ENCODE assay signal across 25 cellular contexts in the genomic region with DNA sequence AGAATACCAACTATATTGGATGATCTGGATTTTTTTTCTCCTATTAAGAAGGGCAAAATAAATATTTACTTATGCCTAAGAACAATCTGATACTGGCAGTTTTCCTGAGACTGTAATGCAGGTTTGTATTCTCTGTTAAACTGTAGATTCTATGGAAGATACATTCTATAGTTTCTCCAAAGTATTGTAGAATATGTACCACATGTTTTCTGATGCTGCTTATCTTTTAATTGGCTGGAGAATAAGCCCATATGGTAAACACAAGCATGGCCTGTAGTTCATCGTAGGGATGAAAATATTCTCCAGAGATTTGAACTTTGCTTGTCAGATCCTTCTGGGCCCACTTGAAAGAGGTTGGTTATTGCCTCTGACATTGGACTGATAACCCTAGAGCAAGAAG.
DNase-seq lines count a peak whose midpoint lies in the region; ATAC-seq and TF ChIP-seq lines count a peak whose summit lies in the region.
"Had no signal": no experiment of that assay in that cellular context is flagged by ENCODE, and none has a peak within 500 bp of the region (broad histone marks: within the 10 kb centered on the region; RNA-seq: fewer than 3 reads in every experiment).

No MANE protein-coding gene starts in this region.

- peak in 1 of 2 experiments; percentile 52; a peak in 1 of 4 replicates for TF ChIP-seq EP300 in SK-N-SH (IDR thresholded peaks at IDR 0.05; ENCODE audit: borderline replicate concordance in 1 of 2, low read depth in 1 of 2, low read length in 1 of 2)

- intact Hi-C loops in psoas muscle (cut with DNase I): no loop called here

- 0% methylated on average over 1 of the region's 1 CpG for WGBS in SK-N-SH (ENCODE audit: low lambda C conversion rate)
- WGBS in endodermal cell (ENCODE audit: insufficient coverage in 1 of 2, insufficient read length in 1 of 2), 2 experiments: 95 to 100% methylated on average over 1 of the region's 1 CpG
- 63 to 77% (median 66%) methylated on average over 1 of the region's 1 CpG for WGBS in psoas muscle, 3 donors

- POLR2A ChIA-PET in SK-N-SH (lab: Yijun Ruan, JAX): no interaction called here

- H3K27me3 ChIP-seq in BE2C: no peaks in the 10 kb centered on the region
- H3K27me3 ChIP-seq in SK-N-SH (ENCODE audit: insufficient read depth): no peaks in the 10 kb centered on the region
- no peaks in the 10 kb centered on the region for H3K27me3 ChIP-seq in endodermal cell (ENCODE audit: control insufficient read depth, insufficient read depth, low read length, poor library complexity, severe bottlenecking)
- H3K27me3 ChIP-seq in psoas muscle (ENCODE audit: insufficient read depth in 3 of 3, low read length in 2 of 3): no peaks in the 10 kb centered on the region
- H3K27me3 ChIP-seq: BLaER1 had no signal

- no peaks in the 10 kb centered on the region for H3K79me2 ChIP-seq in SK-N-SH (ENCODE audit: insufficient read depth)

- no peak for ATAC-seq in psoas muscle
- ATAC-seq: A549, GM12878 had no signal

- no peak overlapping the region for H3K4me3 Mint-ChIP-seq in endodermal cell
- H3K4me3 Mint-ChIP-seq: B cell; CD14-positive monocyte; CD4-positive, alpha-beta memory T cell; CD4-positive, CD25-positive, alpha-beta regulatory T cell; CD8-positive, alpha-beta memory T cell had no signal

- H3K27me3 Mint-ChIP-seq in endodermal cell (ENCODE audit: insufficient read depth): no peaks in the 10 kb centered on the region
- H3K27me3 Mint-ChIP-seq: B cell; CD4-positive, alpha-beta memory T cell; CD4-positive, CD25-positive, alpha-beta regulatory T cell; CD8-positive, alpha-beta memory T cell had no signal

- TF ChIP-seq CTCF in 22Rv1 (IDR thresholded peaks at IDR 0.05): no peak
- TF ChIP-seq CTCF in BE2C (IDR thresholded peaks at IDR 0.05; ENCODE audit: low read depth, low read length): no peak
- no peak for TF ChIP-seq CTCF in SK-N-SH (IDR thresholded peaks at IDR 0.05)
- no peak for TF ChIP-seq CTCF in VCaP (conservative IDR thresholded peaks at IDR 0.05)
- TF ChIP-seq CTCF in endodermal cell (conservative IDR thresholded peaks at IDR 0.05): no peak
- TF ChIP-seq CTCF in psoas muscle (IDR thresholded peaks at IDR 0.05): no peak

- TF ChIP-seq RAD21 in SK-N-SH (IDR thresholded peaks at IDR 0.05; ENCODE audit: low read length): no peak

- CTCF ChIA-PET in SK-N-SH (lab: Yijun Ruan, JAX): no interaction called here

- no peaks in the 10 kb centered on the region for H3K9me2 ChIP-seq in SK-N-SH

- H3K9ac ChIP-seq in SK-N-SH: no peak overlapping the region
- no peak overlapping the region for H3K9ac ChIP-seq in endodermal cell (ENCODE audit: extremely low read depth, low read length, poor library complexity, severe bottlenecking)
- H3K9ac ChIP-seq: BLaER1 had no signal

- H3F3A ChIP-seq in SK-N-SH (replicated peaks; ENCODE audit: insufficient read depth): no peaks in the 10 kb centered on the region

- no peak overlapping the region for H3K27ac Mint-ChIP-seq in endodermal cell
- H3K27ac Mint-ChIP-seq: B cell; CD14-positive monocyte; CD4-positive, alpha-beta memory T cell; CD4-positive, CD25-positive, alpha-beta regulatory T cell; CD8-positive, alpha-beta memory T cell had no signal

- no peak overlapping the region for H2AFZ ChIP-seq in SK-N-SH (ENCODE audit: low read depth)

- no peak overlapping the region for H3K4me2 ChIP-seq in SK-N-SH
- H3K4me2 ChIP-seq: A549, BLaER1 had no signal

- no peaks in the 10 kb centered on the region for H3K4me1 Mint-ChIP-seq in endodermal cell
- H3K4me1 Mint-ChIP-seq: B cell; CD14-positive monocyte; CD4-positive, alpha-beta memory T cell; CD4-positive, CD25-positive, alpha-beta regulatory T cell; CD8-positive, alpha-beta memory T cell had no signal

- H3K27ac ChIP-seq in 22Rv1: peak overlapping the region; percentile 29
- H3K27ac ChIP-seq in SK-N-SH (ENCODE audit: low read depth in 2 of 2, low read length in 1 of 2): peak overlapping the region in 1 of 2 experiments; percentile 55; a peak in 1 of 4 replicates
- peak overlapping the region; percentile 32 for H3K27ac ChIP-seq in VCaP
- H3K27ac ChIP-seq in endodermal cell (ENCODE audit: low read depth, low read length): no peak overlapping the region
- no peak overlapping the region for H3K27ac ChIP-seq in psoas muscle
- H3K27ac ChIP-seq: A549, BLaER1 had no signal

- DNase-seq in BE2C: peak; percentile 4
- no peak for DNase-seq in SK-N-SH
- no peak for DNase-seq in LoVo (ENCODE audit: low spot score)
- DNase-seq in endodermal cell: no peak
- DNase-seq in psoas muscle: no peak
- DNase-seq: AML-193; C1 segment of cervical spinal cord; CD4-positive, alpha-beta memory T cell; CD4-positive, CD25-positive, alpha-beta regulatory T cell; CD8-positive, alpha-beta memory T cell; COR-L47; DMS 273 treated with DMSO at 0.1 percent for 48 hours; DMS153; DMS53; DMS79; DND-41; EL; GDM1 had no signal

- H3K4me1 ChIP-seq in BE2C: peaks cover 3% of the 10 kb centered on the region
- no peaks in the 10 kb centered on the region; a peak in 1 of 4 replicates for H3K4me1 ChIP-seq in SK-N-SH (ENCODE audit: control insufficient read depth in 1 of 2, insufficient read depth in 2 of 2, low read depth in 1 of 2, low read length in 1 of 2)
- no peaks in the 10 kb centered on the region for H3K4me1 ChIP-seq in endodermal cell (ENCODE audit: control insufficient read depth, insufficient read depth, low read length)
- no peaks in the 10 kb centered on the region for H3K4me1 ChIP-seq in psoas muscle
- H3K4me1 ChIP-seq: A549, BLaER1 had no signal

- H3K9me3 Mint-ChIP-seq in endodermal cell: no peaks in the 10 kb centered on the region
- H3K9me3 Mint-ChIP-seq: CD14-positive monocyte had no signal

- H4K20me1 ChIP-seq in SK-N-SH (ENCODE audit: insufficient read depth): no peaks in the 10 kb centered on the region
- H4K20me1 ChIP-seq: BLaER1 had no signal

- H3K36me3 ChIP-seq in BE2C (no peaks in the 10 kb centered on the region), SK-N-SH (replicated peaks in 1 of 2; ENCODE audit: control insufficient read depth in 1 of 2, insufficient read depth in 2 of 2, low read length in 1 of 2) (no peaks in the 10 kb centered on the region), endodermal cell (ENCODE audit: control insufficient read depth, insufficient read depth, low read length) (no peaks in the 10 kb centered on the region), psoas muscle (ENCODE audit: insufficient read depth in 1 of 2, low read depth in 1 of 2) (no peaks in the 10 kb centered on the region)
- H3K36me3 ChIP-seq: BLaER1 had no signal

- H3K9me3 ChIP-seq in BE2C (no peaks in the 10 kb centered on the region), SK-N-SH (no peaks in the 10 kb centered on the region), endodermal cell (ENCODE audit: control insufficient read depth, low read length) (no peaks in the 10 kb centered on the region), psoas muscle (no peaks in the 10 kb centered on the region)
- H3K9me3 ChIP-seq: A549, BLaER1 had no signal

- no peaks in the 10 kb centered on the region for H3K36me3 Mint-ChIP-seq in endodermal cell (ENCODE audit: low read depth)
- H3K36me3 Mint-ChIP-seq: CD14-positive monocyte; CD4-positive, alpha-beta memory T cell; CD4-positive, CD25-positive, alpha-beta regulatory T cell; CD8-positive, alpha-beta memory T cell had no signal

- H3K4me3 ChIP-seq in BE2C (ENCODE audit: low read depth, low read length) (no peak overlapping the region), SK-N-SH (ENCODE audit: low read depth in 2 of 2, low read length in 1 of 2) (no peak overlapping the region), endodermal cell (ENCODE audit: low read length) (no peak overlapping the region), psoas muscle (no peak overlapping the region)
- H3K4me3 ChIP-seq: A549, BLaER1, GM12878 had no signal

TF ChIP-seq in SK-N-SH, 30 proteins besides CTCF, POLR2A, EP300 and RAD21:
- peak; percentile 58 for TF ChIP-seq GATA2 (CRISPR knock-in tag; IDR thresholded peaks at IDR 0.05)
- no peak for TF ChIP-seq GABPA (IDR thresholded peaks at IDR 0.05; ENCODE audit: low read depth)
- TF ChIP-seq MXI1 (IDR thresholded peaks at IDR 0.05; ENCODE audit: low read depth, low read length): peak; percentile 36; the same call in 1 of the 2 replicates

Comparison
In these comparisons a context has a peak if more than half of its experiments do, and no peak if none do; other contexts are left out.
1. H3K27ac ChIP-seq: peak in 22Rv1 (single experiment) and VCaP (single experiment); none in endodermal cell (single experiment) and psoas muscle (single experiment).